ENCODE assay signal across 1 cellular context in genomic region chr2:98518106-98518505, GRCh38.
A peak's percentile ranks its signal among the peaks of the same experiment; 100 is the strongest.
TF ChIP-seq lines count a peak whose summit lies in the region.

No MANE protein-coding gene starts in this region.

TF ChIP-seq in HepG2, 621 proteins besides CTCF, POLR2A, EP300 and RAD21 (continued from another document):
- TF ChIP-seq ZMYM4 (CRISPR knock-in tag; IDR thresholded peaks at IDR 0.05) (0 out of 2 replicates have a peak, but pooled peaks have one; percentile 17), XRCC5 (optimal IDR thresholded peaks at IDR 0.05; ENCODE audit: low read length) (peak; percentile 47), SALL2 (CRISPR knock-in tag; IDR thresholded peaks at IDR 0.05) (no peak), NR2F6 (IDR thresholded peaks at IDR 0.05) (no peak; the same call in 1 of the 2 replicates), NR2F6 (CRISPR knock-in tag; IDR thresholded peaks at IDR 0.05) (peak; percentile 55; the same call in 1 of the 2 replicates), SMC3 (IDR thresholded peaks at IDR 0.05; ENCODE audit: low read length) (0 out of 2 replicates have a peak, but pooled peaks have one; percentile 23)
